19 cellular contexts compared by ENCODE assay signal in the genomic region with DNA sequence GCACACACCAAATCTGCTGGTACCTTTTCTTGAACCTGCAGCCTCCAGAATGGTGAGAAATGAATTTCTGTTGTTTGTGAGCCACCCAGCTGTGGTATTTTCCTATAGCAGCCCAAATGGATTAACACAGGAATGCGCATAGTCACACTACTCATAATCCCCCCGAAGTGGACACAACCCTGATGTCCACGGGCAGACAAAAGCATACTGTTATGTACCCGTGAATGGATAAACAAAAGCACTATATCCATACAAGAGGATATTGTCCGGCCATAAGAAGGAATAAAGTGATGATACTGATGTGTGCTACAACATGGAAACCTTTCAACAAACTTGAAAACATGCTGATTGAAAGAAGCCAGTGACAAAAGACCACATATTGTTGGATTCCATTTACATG.
"Had no signal": no experiment of that assay in that cellular context is flagged by ENCODE, and none has a peak within 500 bp of the region (broad histone marks: within the 10 kb centered on the region; RNA-seq: fewer than 3 reads in every experiment).

No MANE protein-coding gene starts in this region.

- FAIRE-seq: small intestine had no signal

- H3K4me3 ChIP-seq: hepatocyte, left ventricle myocardium inferior, lung, right atrium auricular region, spleen, tibial nerve, uterus had no signal

- ATAC-seq: natural killer cell treated with Interleukin-12 subunit alpha and Interleukin-12 subunit beta and Interleukin-15 and Interleukin-18, amount 100 ng/mL, for 72 hours; sciatic nerve; stimulated activated effector memory CD8-positive, alpha-beta T cell treated with anti-CD3 and anti-CD28 coated beads, Interleukin-12 subunit alpha, Interleukin-12 subunit beta, amount 100 ng/mL, for 72 hours; stimulated activated naive CD8-positive, alpha-beta T cell treated with anti-CD3 and anti-CD28 coated beads, Interleukin-15, amount 100 ng/mL, for 72 hours had no signal

- H3K36me3 ChIP-seq: left ventricle myocardium inferior, right atrium auricular region, spleen, tibial nerve, uterus had no signal

- DNase-seq: islet precursor cell; left ventricle myocardium inferior; mesendoderm; naive B cell; nucleus accumbens; small intestine; spleen; stimulated activated CD4-positive, alpha-beta T cell treated with anti-CD3 and anti-CD28 coated beads, Interleukin-4, amount 100 ng/mL, for 24 hours; stimulated activated naive CD4-positive, alpha-beta T cell; stimulated activated naive CD8-positive, alpha-beta T cell treated with anti-CD3 and anti-CD28 coated beads, Interleukin-15, amount 100 ng/mL, for 72 hours; substantia nigra; uterus had no signal

- H3K9me3 ChIP-seq: left ventricle myocardium inferior, right atrium auricular region, spleen, tibial nerve, uterus had no signal

- H3K27me3 ChIP-seq: hepatocyte, right atrium auricular region, spleen, tibial nerve, uterus had no signal

- H3K4me1 ChIP-seq: uterus had no signal
